18 cellular contexts compared by ENCODE assay signal in genomic region chr4:153647975-153648374, GRCh38.
"Had no signal": no experiment of that assay in that cellular context is flagged by ENCODE, and none has a peak within 500 bp of the region (broad histone marks: within the 10 kb centered on the region; RNA-seq: fewer than 3 reads in every experiment).

No MANE protein-coding gene starts in this region.

- H3K27ac ChIP-seq: adrenal gland, esophagus squamous epithelium, ovary, psoas muscle, testis, upper lobe of right lung had no signal

- H3K36me3 Mint-ChIP-seq: activated naive CD4-positive, alpha-beta T cell treated with anti-CD3 and anti-CD28 coated beads, Interleukin-2, amount 50 U/mL, for 72 hours had no signal

- H3K4me3 ChIP-seq: adrenal gland, esophagus squamous epithelium, ovary, psoas muscle, testis, upper lobe of right lung had no signal

- H3K27me3 ChIP-seq: adrenal gland, esophagus squamous epithelium, ovary, testis, upper lobe of right lung had no signal

- H3K36me3 ChIP-seq: adrenal gland, esophagus squamous epithelium, ovary, upper lobe of right lung had no signal

- H3K4me1 ChIP-seq: adrenal gland, psoas muscle, testis, upper lobe of right lung had no signal

- H3K27ac Mint-ChIP-seq: activated naive CD4-positive, alpha-beta T cell treated with anti-CD3 and anti-CD28 coated beads, Interleukin-2, amount 50 U/mL, for 72 hours; effector memory CD8-positive, alpha-beta T cell had no signal

- ATAC-seq: activated naive CD4-positive, alpha-beta T cell treated with anti-CD3 and anti-CD28 coated beads, Interleukin-2, amount 50 U/mL, for 72 hours; effector memory CD8-positive, alpha-beta T cell; left ventricle myocardium superior; psoas muscle; right cardiac atrium; upper lobe of right lung had no signal

- H3K9me3 ChIP-seq: adrenal gland, ovary, psoas muscle, testis, upper lobe of right lung had no signal

- DNase-seq: activated CD4-positive, alpha-beta T cell treated with anti-CD3 and anti-CD28 coated beads, Interleukin-2, amount 50 U/mL, for 1 hour; activated CD8-positive, alpha-beta memory T cell treated with anti-CD3 and anti-CD28 coated beads, Interleukin-2, amount 50 U/mL, for 4 hours; activated effector memory CD4-positive, alpha-beta T cell treated with anti-CD3 and anti-CD28 coated beads, Interleukin-2, amount 50 U/mL, for 16 hours; activated T-cell treated with anti-CD3 and anti-CD28 coated beads, Interleukin-2, amount 50 U/mL, for 48 hours; adrenal gland; effector memory CD8-positive, alpha-beta T cell; esophagus squamous epithelium; left ventricle myocardium superior; ovary; psoas muscle; right cardiac atrium; stimulated activated CD4-positive, alpha-beta T cell treated with anti-CD3 and anti-CD28 coated beads, Interleukin-2, amount 100 ng/mL, for 24 hours; T-helper 1 cell; T-helper 9 cell; testis; upper lobe of right lung had no signal

- H3K4me3 Mint-ChIP-seq: effector memory CD8-positive, alpha-beta T cell; neural crest cell had no signal

- H3K9me3 Mint-ChIP-seq: effector memory CD8-positive, alpha-beta T cell; neural crest cell had no signal

- H3K27me3 Mint-ChIP-seq: effector memory CD8-positive, alpha-beta T cell had no signal
